Comparison of ENCODE assay signal across 9 cellular contexts in genomic region chr11:127000291-127000968, GRCh38. TPM values are rescaled to one million over a fixed set of nuclear protein-coding genes. Genes with fewer than 3 reads are reported as not detected.
DNase-seq lines count a peak whose midpoint lies in the region; TF ChIP-seq lines count a peak whose summit lies in the region.
"Had no signal": no experiment of that assay in that cellular context is flagged by ENCODE, and none has a peak within 500 bp of the region (broad histone marks: within the 10 kb centered on the region; RNA-seq: fewer than 3 reads in every experiment).

Gene KIRREL3, minus strand, starts transcription at chr11:127000770.

- peak within 1 kb of the TSS; percentile 39 for H3K4me3 ChIP-seq in BE2C (ENCODE audit: low read depth, low read length)
- H3K4me3 ChIP-seq in esophagus muscularis mucosa, result peak within 1 kb of the TSS; percentile 43 to 55 (median 45)
- H3K4me3 ChIP-seq in neural progenitor cell, result peak within 1 kb of the TSS; percentile 52

- H3K4me1 ChIP-seq in BE2C, result no peaks in the 10 kb centered on the region
- H3K4me1 ChIP-seq in esophagus muscularis mucosa, result peaks cover 11 to 28% (median 21%) of the 10 kb centered on the region in 4 donors
- peaks cover 46% of the 10 kb centered on the region for H3K4me1 ChIP-seq in neural progenitor cell
- H3K4me1 ChIP-seq: adrenal gland had no signal

- H3K27ac ChIP-seq in esophagus muscularis mucosa (replicated peaks in 1 of 4), result peak within 1 kb of the TSS in 1 of 4 donors; percentile 33
- H3K27ac ChIP-seq in neural progenitor cell, result no peak within 1 kb of the TSS
- H3K27ac ChIP-seq: adrenal gland had no signal

- H3K9me3 Mint-ChIP-seq in neural progenitor cell (no peaks in the 10 kb centered on the region), chondrocyte (ENCODE audit: low read depth) (no peaks in the 10 kb centered on the region)

- H4K20me1 ChIP-seq in neural progenitor cell (ENCODE audit: low read depth), result no peaks in the 10 kb centered on the region

- no peak for TF ChIP-seq EP300 in esophagus muscularis mucosa (IDR thresholded peaks at IDR 0.05)

- no peak within 1 kb of the TSS for H3K9ac ChIP-seq in neural progenitor cell

- no peaks in the 10 kb centered on the region for H3K36me3 Mint-ChIP-seq in neural progenitor cell
- H3K36me3 Mint-ChIP-seq in chondrocyte (ENCODE audit: low read depth), result no peaks in the 10 kb centered on the region

- H3K36me3 ChIP-seq in BE2C, result no peaks in the 10 kb centered on the region
- no peaks in the 10 kb centered on the region for H3K36me3 ChIP-seq in esophagus muscularis mucosa
- no peaks in the 10 kb centered on the region for H3K36me3 ChIP-seq in neural progenitor cell
- H3K36me3 ChIP-seq: adrenal gland had no signal

- TF ChIP-seq CTCF in BE2C (IDR thresholded peaks at IDR 0.05; ENCODE audit: low read depth, low read length) (no peak), esophagus muscularis mucosa (IDR thresholded peaks at IDR 0.05) (no peak), neural progenitor cell (IDR thresholded peaks at IDR 0.05) (no peak), GM20000 (IDR thresholded peaks at IDR 0.05; ENCODE audit: extremely low read depth, missing control alignments) (no peak), chondrocyte (IDR thresholded peaks at IDR 0.05) (no peak)

- peaks cover 58% of the 10 kb centered on the region for H3K4me1 Mint-ChIP-seq in neural progenitor cell
- peaks cover 13% of the 10 kb centered on the region for H3K4me1 Mint-ChIP-seq in chondrocyte (ENCODE audit: low read depth)

- no peak for TF ChIP-seq POLR2A in esophagus muscularis mucosa (IDR thresholded peaks at IDR 0.05; ENCODE audit: low read depth)

- H3K9me3 ChIP-seq in BE2C, result no peaks in the 10 kb centered on the region
- no peaks in the 10 kb centered on the region for H3K9me3 ChIP-seq in esophagus muscularis mucosa
- no peaks in the 10 kb centered on the region for H3K9me3 ChIP-seq in neural progenitor cell (ENCODE audit: low read depth)
- H3K9me3 ChIP-seq: adrenal gland had no signal

- no peak within 1 kb of the TSS for H3K27ac Mint-ChIP-seq in neural progenitor cell
- no peak within 1 kb of the TSS for H3K27ac Mint-ChIP-seq in chondrocyte (ENCODE audit: unreplicated experiment)

- H3K27me3 ChIP-seq in BE2C (peaks cover 70% of the 10 kb centered on the region), esophagus muscularis mucosa (peaks cover 0 to 100% (median 37%) of the 10 kb centered on the region in 4 donors), neural progenitor cell (peaks cover 82% of the 10 kb centered on the region)

- peak within 1 kb of the TSS; percentile 92 for H3K4me2 ChIP-seq in neural progenitor cell

- H3K4me3 Mint-ChIP-seq in neural progenitor cell (no peak within 1 kb of the TSS), chondrocyte (ENCODE audit: unreplicated experiment) (no peak within 1 kb of the TSS)

- H2AFZ ChIP-seq in neural progenitor cell (replicated peaks), result peak within 1 kb of the TSS; percentile 64

- H3K79me2 ChIP-seq in neural progenitor cell (ENCODE audit: low read depth), result no peaks in the 10 kb centered on the region

- H3K27me3 Mint-ChIP-seq in neural progenitor cell (ENCODE audit: insufficient read depth, low read depth), result peaks cover 8% of the 10 kb centered on the region
- peaks cover 11% of the 10 kb centered on the region for H3K27me3 Mint-ChIP-seq in chondrocyte (ENCODE audit: low read depth)

- intact Hi-C loops in esophagus muscularis mucosa (cut with DNase I), result no loop called here

- peaks cover 22% of the 10 kb centered on the region for H3F3A ChIP-seq in neural progenitor cell (ENCODE audit: low read depth)

- no peak for DNase-seq in BE2C
- DNase-seq in NCI-H2227 (lab: John Stamatoyannopoulos, UW; ENCODE audit: unreplicated experiment), result peak; percentile 22
- no peak for DNase-seq in esophagus muscularis mucosa (ENCODE audit: extremely low spot score)
- peak; percentile 72 for DNase-seq in neural progenitor cell (ENCODE audit: low spot score)
- no peak for DNase-seq in activated CD4-positive, alpha-beta T cell treated with anti-CD3 and anti-CD28 coated beads for 1 hour
- no peak for DNase-seq in OCI-M2 (lab: John Stamatoyannopoulos, UW; ENCODE audit: unreplicated experiment)
- DNase-seq in GM20000 (ENCODE audit: low spot score), result no peak
- no peak for DNase-seq in chondrocyte (ENCODE audit: low spot score)

- 1% methylated on average over 37 of the region's 42 CpGs for WGBS in esophagus muscularis mucosa

RNA-seq across cellular contexts. Expression of gene KIRREL3, which starts in this region (rescaled TPM):
- polyA plus RNA-seq in BE2C (2012; ENCODE audit: insufficient read depth, insufficient read length, low read depth), result not detected
- total RNA-seq in esophagus muscularis mucosa (1 to 10 TPM; 1.7 to 6.5 (median 3.1) TPM), neural progenitor cell (ENCODE audit: low replicate concordance) (1.1 and 2.6 TPM in 2 replicates), chondrocyte (1.2 to 1.6 TPM (median 1.5 TPM) in 3 replicates)

Comparison
In these comparisons a context has a peak if more than half of its experiments do, and no peak if none do; other contexts are left out.
1. DNase-seq: peak in NCI-H2227 (single experiment) and neural progenitor cell (single experiment); none in BE2C (single experiment), esophagus muscularis mucosa (single experiment), activated CD4-positive, alpha-beta T cell treated with anti-CD3 and anti-CD28 coated beads for 1 hour (single experiment), OCI-M2 (single experiment), GM20000 (single experiment) and chondrocyte (single experiment).
2. Peak in every context shown above with its lines, with median percentiles within 50 percentile points of each other: H3K4me3 ChIP-seq.